ENCODE assay signal across 8 cellular contexts in genomic region chr19:6100284-6100915, GRCh38. TPM values are rescaled to one million over a fixed set of nuclear protein-coding genes. Genes with fewer than 3 reads are reported as not detected.
DNase-seq lines count a peak whose midpoint lies in the region; ATAC-seq and TF ChIP-seq lines count a peak whose summit lies in the region.

No MANE protein-coding gene starts in this region.

- intact Hi-C loops in activated B cell treated with CpG ODN at 0.5 μM for 24 hours (cut with micrococcal nuclease) (loop anchor here (1.0 kb wide), 4 partner anchors 10 to 51 kb away; partner anchors contain the start of gene RFX2), esophagus squamous epithelium (cut with DNase I) (no loop called here)

- H3K27ac ChIP-seq in esophagus squamous epithelium, result peak overlapping the region; percentile 51 to 91 (median 83)

- ATAC-seq in activated B cell treated with CpG ODN at 0.5 μM for 24 hours (ENCODE audit: low read depth) (peak; percentile 87), HG03097 (IDR thresholded peaks at IDR 0.05; ENCODE audit: low FRiP score, unreplicated experiment) (no peak)

- in situ Hi-C loops in GM13977 (cut with MboI; ENCODE audit: low pct_unique_long_range_greater_than_20kb, low sequenced_read_pairs, unreplicated experiment), result no loop called here

- peak; percentile 32 for TF ChIP-seq CTCF in GM13977 (IDR thresholded peaks at IDR 0.05; ENCODE audit: extremely low read depth, insufficient read depth, missing control alignments)
- TF ChIP-seq CTCF in activated B cell treated with CpG ODN at 0.5 μM for 24 hours (IDR thresholded peaks at IDR 0.05), result no peak
- no peak for TF ChIP-seq CTCF in esophagus squamous epithelium (IDR thresholded peaks at IDR 0.05)

- peaks cover 17% of the 10 kb centered on the region for H3K4me1 Mint-ChIP-seq in activated B cell treated with CpG ODN at 0.5 μM for 24 hours

- H3K9me3 Mint-ChIP-seq in activated B cell treated with CpG ODN at 0.5 μM for 24 hours, result no peaks in the 10 kb centered on the region

- CTCF ChIA-PET in activated B cell treated with CpG ODN at 0.5 μM for 24 hours (lab: Charles Lee), result interaction anchor here (1.1 to 1.4 kb wide), 4 partner anchors 26 to 53 kb away, joined by 3 to 8 read pairs (median 4); no protein-coding TSS in a partner anchor

- WGBS in esophagus squamous epithelium, 2 donors, result 66 to 72% methylated on average over 16 of the region's 16 CpGs

- no peaks in the 10 kb centered on the region for H3K27me3 Mint-ChIP-seq in activated B cell treated with CpG ODN at 0.5 μM for 24 hours

- no peaks in the 10 kb centered on the region for H3K27me3 ChIP-seq in esophagus squamous epithelium

- peaks cover 18 to 81% (median 69%) of the 10 kb centered on the region in 3 donors for H3K4me1 ChIP-seq in esophagus squamous epithelium

- peak overlapping the region in 2 of 4 donors; percentile 21 to 46 for H3K4me3 ChIP-seq in esophagus squamous epithelium

- peak overlapping the region; percentile 84 for H3K27ac Mint-ChIP-seq in activated B cell treated with CpG ODN at 0.5 μM for 24 hours

- no peaks in the 10 kb centered on the region for H3K9me3 ChIP-seq in esophagus squamous epithelium

- POLR2A ChIA-PET in activated B cell treated with CpG ODN at 0.5 μM for 24 hours (lab: Charles Lee), result interaction anchor here (0.9 to 1.2 kb wide), 3 partner anchors 10 to 13 kb away, joined by 3 to 5 read pairs (median 5); no protein-coding TSS in a partner anchor

- H3K36me3 ChIP-seq in esophagus squamous epithelium, result no peaks in the 10 kb centered on the region

- DNase-seq in GM13977 (ENCODE audit: low spot score), result no peak
- DNase-seq in activated B cell treated with CpG ODN at 0.5 μM for 24 hours, result peak; percentile 37
- no peak for DNase-seq in esophagus squamous epithelium (lab: John Stamatoyannopoulos, UW)
- peak; percentile 34 for DNase-seq in stimulated activated CD4-positive, alpha-beta T cell treated with anti-CD3 and anti-CD28 coated beads, Interleukin-4, amount 100 ng/mL, for 1 hour
- no peak for DNase-seq in retina
- DNase-seq in NCI-H2081 (lab: John Stamatoyannopoulos, UW), result no peak
- no peak for DNase-seq in A172 (ENCODE audit: low spot score)

- no peaks in the 10 kb centered on the region for H3K36me3 Mint-ChIP-seq in activated B cell treated with CpG ODN at 0.5 μM for 24 hours (ENCODE audit: low read depth)

- TF ChIP-seq POLR2A in esophagus squamous epithelium (IDR thresholded peaks at IDR 0.05), result no peak

- peak overlapping the region; percentile 84 for H3K4me3 Mint-ChIP-seq in activated B cell treated with CpG ODN at 0.5 μM for 24 hours

RNA-seq across cellular contexts. Expression of gene RFX2, which starts 9.9 kb away (rescaled TPM):
- total RNA-seq in activated B cell treated with CpG ODN at 0.5 μM for 24 hours (5.2 and 7.0 TPM in 2 replicates), esophagus squamous epithelium (10 to 100 TPM in 1 of 4 donors, 1 to 10 TPM in 3; 5.2 to 21.4 (median 7.7) TPM)
- 10.0 and 14.8 TPM in 2 replicates for total RNA-seq in A172 (2014; rRNA removed; shearing (Covaris generic))

RNA-seq across cellular contexts. Expression of gene ACSBG2, which starts 35.1 kb away (rescaled TPM):
- total RNA-seq in activated B cell treated with CpG ODN at 0.5 μM for 24 hours (not detected in 2 replicates), esophagus squamous epithelium (under 1 TPM in 1 of 4 donors, not detected in 3; 0.38 TPM)
- 0.05 and 0.07 TPM in 2 replicates for total RNA-seq in A172 (2014; rRNA removed; shearing (Covaris generic))

Comparison
In these comparisons a context has a peak if more than half of its experiments do, and no peak if none do; other contexts are left out.
1. DNase-seq: peak in activated B cell treated with CpG ODN at 0.5 μM for 24 hours (single experiment) and stimulated activated CD4-positive, alpha-beta T cell treated with anti-CD3 and anti-CD28 coated beads, Interleukin-4, amount 100 ng/mL, for 1 hour (single experiment); none in GM13977 (single experiment), esophagus squamous epithelium (single experiment), retina (single experiment), NCI-H2081 (0 of 2) and A172 (single experiment).